Comparison of ENCODE assay signal across 13 cellular contexts in genomic region chrX:71629467-71629866, GRCh38.
DNase-seq lines count a peak whose midpoint lies in the region; ATAC-seq lines count a peak whose summit lies in the region.
"Had no signal": no experiment of that assay in that cellular context is flagged by ENCODE, and none has a peak within 500 bp of the region (broad histone marks: within the 10 kb centered on the region; RNA-seq: fewer than 3 reads in every experiment).

No MANE protein-coding gene starts in this region.

- H3K27ac Mint-ChIP-seq in memory B cell: peak overlapping the region; percentile 69
- H3K27ac Mint-ChIP-seq: CD4-positive, CD25-positive, alpha-beta regulatory T cell had no signal

- peaks cover 18% of the 10 kb centered on the region for H3K4me1 Mint-ChIP-seq in memory B cell

- H3K36me3 Mint-ChIP-seq in memory B cell: no peaks in the 10 kb centered on the region
- H3K36me3 Mint-ChIP-seq: CD4-positive, CD25-positive, alpha-beta regulatory T cell had no signal

- no peaks in the 10 kb centered on the region for H3K9me3 Mint-ChIP-seq in memory B cell
- H3K9me3 Mint-ChIP-seq: CD4-positive, CD25-positive, alpha-beta regulatory T cell had no signal

- no peaks in the 10 kb centered on the region for H3K27me3 Mint-ChIP-seq in memory B cell
- H3K27me3 Mint-ChIP-seq: CD4-positive, CD25-positive, alpha-beta regulatory T cell had no signal

- H3K4me3 Mint-ChIP-seq in memory B cell: peak overlapping the region; percentile 63
- H3K4me3 Mint-ChIP-seq: CD4-positive, CD25-positive, alpha-beta regulatory T cell had no signal

- ATAC-seq in GM18868 (IDR thresholded peaks at IDR 0.05; ENCODE audit: unreplicated experiment) (peak; percentile 85), GM21576 (IDR thresholded peaks at IDR 0.05; ENCODE audit: unreplicated experiment) (peak; percentile 75), HG03139 (IDR thresholded peaks at IDR 0.05; ENCODE audit: unreplicated experiment) (peak; percentile 71), memory B cell (ENCODE audit: low read depth) (peak; percentile 87), HG03342 (IDR thresholded peaks at IDR 0.05; ENCODE audit: unreplicated experiment) (no peak)

- no peak for DNase-seq in memory B cell (ENCODE audit: low spot score in 2 of 2)
- no peak for DNase-seq in NOMO-1 treated with dmso at 0.1 percent for 144 hours (lab: John Stamatoyannopoulos, UW; ENCODE audit: unreplicated experiment)
- DNase-seq in activated CD8-positive, alpha-beta memory T cell treated with anti-CD3 and anti-CD28 coated beads for 24 hours: no peak
- no peak for DNase-seq in stimulated activated CD4-positive, alpha-beta T cell treated with anti-CD3 and anti-CD28 coated beads, Interleukin-2, amount 100 ng/mL, for 48 hours
- DNase-seq: CD4-positive, CD25-positive, alpha-beta regulatory T cell; GM23248; NCI-H1092; NCI-H774; SIG-M5 had no signal
